20 cellular contexts compared by ENCODE assay signal in genomic region chr10:111556666-111557065, GRCh38.
"Had no signal": no experiment of that assay in that cellular context is flagged by ENCODE, and none has a peak within 500 bp of the region (broad histone marks: within the 10 kb centered on the region; RNA-seq: fewer than 3 reads in every experiment).

No MANE protein-coding gene starts in this region.

- H3K36me3 ChIP-seq: esophagus muscularis mucosa, sigmoid colon, suprapubic skin, thyroid gland had no signal

- H3K4me1 ChIP-seq: esophagus muscularis mucosa, foreskin keratinocyte, psoas muscle, sigmoid colon, thyroid gland had no signal

- ATAC-seq: effector memory CD8-positive, alpha-beta T cell; foreskin keratinocyte; left cardiac atrium; left ventricle myocardium superior; naive thymus-derived CD4-positive, alpha-beta T cell; psoas muscle had no signal

- H3K4me3 ChIP-seq: esophagus muscularis mucosa, psoas muscle, sigmoid colon, skin epidermis, suprapubic skin, thyroid gland had no signal

- H3K27ac ChIP-seq: epithelial cell of prostate, esophagus muscularis mucosa, foreskin keratinocyte, psoas muscle, sigmoid colon, skin epidermis, suprapubic skin, thyroid gland had no signal

- H3K9me3 Mint-ChIP-seq: effector memory CD8-positive, alpha-beta T cell; nephron progenitor cell; type B pancreatic cell had no signal

- H3K36me3 Mint-ChIP-seq: naive thymus-derived CD4-positive, alpha-beta T cell; type B pancreatic cell had no signal

- H3K4me3 Mint-ChIP-seq: effector memory CD8-positive, alpha-beta T cell; naive thymus-derived CD4-positive, alpha-beta T cell; nephron progenitor cell; type B pancreatic cell had no signal

- H3K27ac Mint-ChIP-seq: effector memory CD8-positive, alpha-beta T cell; naive thymus-derived CD4-positive, alpha-beta T cell; nephron progenitor cell; type B pancreatic cell had no signal

- H3K9me3 ChIP-seq: esophagus muscularis mucosa, psoas muscle, sigmoid colon, suprapubic skin, thyroid gland had no signal

- FAIRE-seq: kidney, urothelium cell line had no signal

- H3K27me3 ChIP-seq: esophagus muscularis mucosa, foreskin keratinocyte, sigmoid colon, suprapubic skin, thyroid gland had no signal

- DNase-seq: effector memory CD8-positive, alpha-beta T cell; foreskin keratinocyte; kidney; left cardiac atrium; left ventricle myocardium superior; naive thymus-derived CD4-positive, alpha-beta T cell; nephron progenitor cell; psoas muscle; retina; sigmoid colon; stimulated activated CD4-positive, alpha-beta T cell treated with anti-CD3 and anti-CD28 coated beads, Interleukin-2, amount 100 ng/mL, for 24 hours; stimulated activated CD4-positive, alpha-beta T cell treated with anti-CD3 and anti-CD28 coated beads, Interleukin-4, amount 100 ng/mL, for 4 hours; stimulated activated naive CD4-positive, alpha-beta T cell; thyroid gland had no signal
